ENCODE assay signal across 12 cellular contexts in genomic region chr20:9616455-9616805, GRCh38.
DNase-seq lines count a peak whose midpoint lies in the region; ATAC-seq and TF ChIP-seq lines count a peak whose summit lies in the region.
"Had no signal": no experiment of that assay in that cellular context is flagged by ENCODE, and none has a peak within 500 bp of the region (broad histone marks: within the 10 kb centered on the region; RNA-seq: fewer than 3 reads in every experiment).

No MANE protein-coding gene starts in this region.

- no peak overlapping the region for H3K4me3 Mint-ChIP-seq in activated CD8-positive, alpha-beta T cell treated with anti-CD3 and anti-CD28 coated beads for 36 hours
- H3K4me3 Mint-ChIP-seq: activated CD4-positive, alpha-beta memory T cell treated with anti-CD3 and anti-CD28 coated beads for 36 hours; B cell; HFFc6 had no signal

- H2AFZ ChIP-seq in mesenchymal stem cell (ENCODE audit: low read depth, low read length) = peak overlapping the region; percentile 42

- no peak overlapping the region for H3K14ac ChIP-seq in mesenchymal stem cell (ENCODE audit: low read length in 2 of 2)

- DNase-seq in mesenchymal stem cell = no peak
- DNase-seq in DMS 273 treated with DMSO at 0.1 percent for 48 hours (lab: John Stamatoyannopoulos, UW) = no peak
- DNase-seq in activated CD8-positive, alpha-beta T cell treated with anti-CD3 and anti-CD28 coated beads for 36 hours = no peak
- DNase-seq in SJCRH30 = no peak
- DNase-seq in Right ventricle myocardium superior = no peak

- H3K9me3 ChIP-seq in mesenchymal stem cell (ENCODE audit: control insufficient read depth, low read length) = no peaks in the 10 kb centered on the region
- no peaks in the 10 kb centered on the region for H3K9me3 ChIP-seq in SJCRH30 (replicated peaks)
- H3K9me3 ChIP-seq: breast epithelium had no signal

- H3K27me3 Mint-ChIP-seq in activated CD8-positive, alpha-beta T cell treated with anti-CD3 and anti-CD28 coated beads for 36 hours = no peaks in the 10 kb centered on the region

- H3K27me3 ChIP-seq in mesenchymal stem cell (ENCODE audit: control insufficient read depth in 1 of 2, insufficient read depth in 1 of 2, low read length in 2 of 2) (peaks cover 23 to 35% of the 10 kb centered on the region in 2 experiments), SJCRH30 (no peaks in the 10 kb centered on the region)
- H3K27me3 ChIP-seq: breast epithelium had no signal

- CTCF ChIA-PET in activated CD8-positive, alpha-beta T cell treated with anti-CD3 and anti-CD28 coated beads for 36 hours (lab: Charles Lee) = interaction anchor here (0.7 to 4.0 kb wide), 30 partner anchors 8 to 476 kb away, joined by 3 to 47 read pairs (median 4); no protein-coding TSS in a partner anchor

- H3K9ac ChIP-seq in mesenchymal stem cell (ENCODE audit: low read length) = peak overlapping the region; percentile 45

- 84% methylated on average over 5 of the region's 5 CpGs for WGBS in mesenchymal stem cell

- H2BK15ac ChIP-seq in mesenchymal stem cell (ENCODE audit: low read depth, poor library complexity, severe bottlenecking) = no peak overlapping the region

- peak overlapping the region in 1 of 2 experiments; percentile 80 for H3K23ac ChIP-seq in mesenchymal stem cell (ENCODE audit: low read length in 2 of 2)

- H4K91ac ChIP-seq in mesenchymal stem cell (ENCODE audit: low read length) = no peak overlapping the region

- no peak overlapping the region for H3K27ac Mint-ChIP-seq in activated CD8-positive, alpha-beta T cell treated with anti-CD3 and anti-CD28 coated beads for 36 hours
- H3K27ac Mint-ChIP-seq: activated CD4-positive, alpha-beta memory T cell treated with anti-CD3 and anti-CD28 coated beads for 36 hours; B cell; HFFc6 had no signal

- no peak overlapping the region for H2BK120ac ChIP-seq in mesenchymal stem cell (ENCODE audit: low read depth, low read length)

- no peak overlapping the region for H3K4me2 ChIP-seq in mesenchymal stem cell (ENCODE audit: low read length, poor library complexity, severe bottlenecking)

- H3K79me1 ChIP-seq in mesenchymal stem cell (replicated peaks; ENCODE audit: low read length, poor library complexity, severe bottlenecking) = no peaks in the 10 kb centered on the region

- POLR2A ChIA-PET in activated CD8-positive, alpha-beta T cell treated with anti-CD3 and anti-CD28 coated beads for 36 hours (lab: Charles Lee) = no interaction called here

- intact Hi-C loops in activated CD8-positive, alpha-beta T cell treated with anti-CD3 and anti-CD28 coated beads for 36 hours (cut with micrococcal nuclease) = loop anchor here (5.0 to 10.0 kb wide), 3 partner anchors 296 to 808 kb away; no protein-coding TSS in a partner anchor
- intact Hi-C loops in Right ventricle myocardium superior (cut with DNase I) = loop anchor here (5.0 to 10.0 kb wide), 2 partner anchors 298 to 1931 kb away; no protein-coding TSS in a partner anchor

- H3K4me3 ChIP-seq in mesenchymal stem cell (ENCODE audit: insufficient read depth in 1 of 2, low read depth in 1 of 2, low read length in 2 of 2) (no peak overlapping the region), SJCRH30 (no peak overlapping the region)
- H3K4me3 ChIP-seq: breast epithelium had no signal

- no peak overlapping the region for H2BK5ac ChIP-seq in mesenchymal stem cell (ENCODE audit: low read depth, low read length, poor library complexity, severe bottlenecking)

- H3K36me3 ChIP-seq in mesenchymal stem cell (ENCODE audit: control insufficient read depth in 1 of 2, insufficient read depth in 2 of 2, low read depth in 1 of 2, low read length in 2 of 2) = no peaks in the 10 kb centered on the region
- no peaks in the 10 kb centered on the region for H3K36me3 ChIP-seq in SJCRH30
- H3K36me3 ChIP-seq: breast epithelium had no signal

- H3K4me1 ChIP-seq in mesenchymal stem cell (ENCODE audit: control insufficient read depth, insufficient read depth, low read depth, low read length) (no peaks in the 10 kb centered on the region), SJCRH30 (no peaks in the 10 kb centered on the region)
- H3K4me1 ChIP-seq: breast epithelium had no signal

- H3K18ac ChIP-seq in mesenchymal stem cell (ENCODE audit: low read depth in 1 of 2, low read length in 2 of 2) = no peak overlapping the region

- ATAC-seq in GM19023 (IDR thresholded peaks at IDR 0.05; ENCODE audit: unreplicated experiment) (peak; percentile 16), GM21576 (IDR thresholded peaks at IDR 0.05; ENCODE audit: unreplicated experiment) (peak; percentile 10), HG03097 (IDR thresholded peaks at IDR 0.05; ENCODE audit: low FRiP score, unreplicated experiment) (peak; percentile 23), Right ventricle myocardium superior (ENCODE audit: poor library complexity) (no peak)
- ATAC-seq in activated CD8-positive, alpha-beta T cell treated with anti-CD3 and anti-CD28 coated beads for 36 hours = no peak

- H4K8ac ChIP-seq in mesenchymal stem cell (ENCODE audit: low read length) = no peak overlapping the region

- no peak overlapping the region for H2AK5ac ChIP-seq in mesenchymal stem cell (ENCODE audit: low read length, severe bottlenecking)

- no peaks in the 10 kb centered on the region for H3K9me3 Mint-ChIP-seq in activated CD8-positive, alpha-beta T cell treated with anti-CD3 and anti-CD28 coated beads for 36 hours
- H3K9me3 Mint-ChIP-seq: activated CD4-positive, alpha-beta memory T cell treated with anti-CD3 and anti-CD28 coated beads for 36 hours; HFFc6 had no signal

- TF ChIP-seq CTCF in activated CD8-positive, alpha-beta T cell treated with anti-CD3 and anti-CD28 coated beads for 36 hours (IDR thresholded peaks at IDR 0.05) = no peak

- H3K27ac ChIP-seq in mesenchymal stem cell (ENCODE audit: low read length, poor library complexity, severe bottlenecking) (no peak overlapping the region), SJCRH30 (no peak overlapping the region)
- H3K27ac ChIP-seq: breast epithelium had no signal

- no peak overlapping the region for H2BK12ac ChIP-seq in mesenchymal stem cell (ENCODE audit: low read length in 2 of 2)

- no peaks in the 10 kb centered on the region for H3K4me1 Mint-ChIP-seq in activated CD8-positive, alpha-beta T cell treated with anti-CD3 and anti-CD28 coated beads for 36 hours (ENCODE audit: low read depth)

- H3K36me3 Mint-ChIP-seq in activated CD8-positive, alpha-beta T cell treated with anti-CD3 and anti-CD28 coated beads for 36 hours (ENCODE audit: low read depth) = no peaks in the 10 kb centered on the region
- H3K36me3 Mint-ChIP-seq: activated CD4-positive, alpha-beta memory T cell treated with anti-CD3 and anti-CD28 coated beads for 36 hours had no signal

- H3K4ac ChIP-seq in mesenchymal stem cell (ENCODE audit: low read depth in 1 of 2, low read length in 2 of 2) = no peak overlapping the region

Comparison
In these comparisons a context has a peak if more than half of its experiments do, and no peak if none do; other contexts are left out.
1. ATAC-seq: peak in GM19023 (single experiment), GM21576 (single experiment) and HG03097 (single experiment); none in activated CD8-positive, alpha-beta T cell treated with anti-CD3 and anti-CD28 coated beads for 36 hours (single experiment) and Right ventricle myocardium superior (single experiment).